23 cellular contexts compared by ENCODE assay signal in genomic region chr5:115532517-115532916, GRCh38. TPM values are rescaled to one million over a fixed set of nuclear protein-coding genes. Genes with fewer than 3 reads are reported as not detected.
A peak's percentile ranks its signal among the peaks of the same experiment; 100 is the strongest.
DNase-seq lines count a peak whose midpoint lies in the region; ATAC-seq and TF ChIP-seq lines count a peak whose summit lies in the region.
"Had no signal": no experiment of that assay in that cellular context is flagged by ENCODE, and none has a peak within 500 bp of the region (broad histone marks: within the 10 kb centered on the region; RNA-seq: fewer than 3 reads in every experiment).

No MANE protein-coding gene starts in this region.

- H4K20me1 ChIP-seq in smooth muscle cell (ENCODE audit: low read depth): peaks cover 99% of the 10 kb centered on the region

- no peak overlapping the region for H3K4me3 Mint-ChIP-seq in stimulated activated memory B cell treated with anti-CD40 and anti-IgM and Interleukin-4, amounts not matched to agents 10 μg/mL and 1 μg/mL and 100 μg/mL, for 72 hours
- H3K4me3 Mint-ChIP-seq: activated CD8-positive, alpha-beta T cell treated with anti-CD3 and anti-CD28 coated beads, Interleukin-2, amount 10 ng/mL, durations not matched to agents 7 days and 5 days; IgD-negative memory B cell; neural progenitor cell had no signal

- peaks cover 2% of the 10 kb centered on the region for H3K9me3 Mint-ChIP-seq in stimulated activated memory B cell treated with anti-CD40 and anti-IgM and Interleukin-4, amounts not matched to agents 10 μg/mL and 1 μg/mL and 100 μg/mL, for 72 hours
- H3K9me3 Mint-ChIP-seq: effector memory CD8-positive, alpha-beta T cell had no signal

- TF ChIP-seq CTCF in fibroblast of mammary gland (conservative IDR thresholded peaks at IDR 0.05; ENCODE audit: control insufficient read depth, insufficient read depth, low read depth, low read length): no peak
- TF ChIP-seq CTCF in smooth muscle cell (IDR thresholded peaks at IDR 0.05; ENCODE audit: borderline replicate concordance, insufficient read depth, poor library complexity, severe bottlenecking): no peak

- H3F3A ChIP-seq in smooth muscle cell (ENCODE audit: low read depth): no peaks in the 10 kb centered on the region

- H3K4me2 ChIP-seq in smooth muscle cell: peak overlapping the region; percentile 14
- H3K4me2 ChIP-seq: neural progenitor cell had no signal

- DNase-seq in HEK293T (ENCODE audit: extremely low spot score) (no peak), fibroblast of mammary gland (ENCODE audit: low read depth) (peak; percentile 28), smooth muscle cell (lab: John Stamatoyannopoulos, UW; ENCODE audit: unreplicated experiment) (no peak), superior temporal gyrus (ENCODE audit: extremely low spot score) (no peak)
- DNase-seq: activated CD4-positive, CD25-positive, alpha-beta regulatory T cell; activated CD8-positive, alpha-beta T cell treated with anti-CD3 and anti-CD28 coated beads, Interleukin-2, amount 10 ng/mL, durations not matched to agents 7 days and 5 days; activated naive CD4-positive, alpha-beta T cell treated with anti-CD3 and anti-CD28 coated beads, Interleukin-2, amount 50 U/mL, for 16 hours; activated T-cell treated with anti-CD3 and anti-CD28 coated beads, Interleukin-2, amount 50 U/mL, for 48 hours; BE2C; Caco-2; effector memory CD8-positive, alpha-beta T cell; left ventricle myocardium superior; NCI-H1694; spleen; stimulated activated CD4-positive, alpha-beta T cell treated with anti-CD3 and anti-CD28 coated beads, Interleukin-4, amount 100 ng/mL, for 24 hours; stomach; upper lobe of left lung had no signal

- H3K79me2 ChIP-seq in smooth muscle cell (ENCODE audit: low read depth): peaks cover 99% of the 10 kb centered on the region

- H3K27me3 Mint-ChIP-seq in stimulated activated memory B cell treated with anti-CD40 and anti-IgM and Interleukin-4, amounts not matched to agents 10 μg/mL and 1 μg/mL and 100 μg/mL, for 72 hours: no peaks in the 10 kb centered on the region
- H3K27me3 Mint-ChIP-seq: effector memory CD8-positive, alpha-beta T cell; IgD-negative memory B cell had no signal

- H3K9ac ChIP-seq in smooth muscle cell (ENCODE audit: low read depth): no peak overlapping the region
- H3K9ac ChIP-seq: neural progenitor cell had no signal

- H3K27me3 ChIP-seq in smooth muscle cell (ENCODE audit: low read depth): no peaks in the 10 kb centered on the region
- H3K27me3 ChIP-seq: BE2C, neural progenitor cell, SJSA1, spleen, stomach, upper lobe of left lung had no signal

- H3K36me3 ChIP-seq in smooth muscle cell (ENCODE audit: low read depth): no peaks in the 10 kb centered on the region

- H3K27ac ChIP-seq in smooth muscle cell (ENCODE audit: low read depth): no peak overlapping the region
- H3K27ac ChIP-seq: neural progenitor cell, SJSA1, spleen, upper lobe of left lung had no signal

- ATAC-seq in SK-N-SH treated with all-trans-retinoic acid at 6 μM for 48 hours: peak; percentile 49
- no peak for ATAC-seq in stimulated activated memory B cell treated with anti-CD40 and anti-IgM and Interleukin-4, amounts not matched to agents 10 μg/mL and 1 μg/mL and 100 μg/mL, for 72 hours
- no peak for ATAC-seq in HG03159 (IDR thresholded peaks at IDR 0.05; ENCODE audit: unreplicated experiment)
- ATAC-seq: activated CD8-positive, alpha-beta T cell treated with anti-CD3 and anti-CD28 coated beads, Interleukin-2, amount 10 ng/mL, durations not matched to agents 7 days and 5 days; effector memory CD8-positive, alpha-beta T cell had no signal

- H3K36me3 Mint-ChIP-seq in stimulated activated memory B cell treated with anti-CD40 and anti-IgM and Interleukin-4, amounts not matched to agents 10 μg/mL and 1 μg/mL and 100 μg/mL, for 72 hours: peaks cover 57% of the 10 kb centered on the region

- POLR2A ChIA-PET in HEK293T (lab: Yijun Ruan, JAX): no interaction called here

- peaks cover 66% of the 10 kb centered on the region for H3K4me1 Mint-ChIP-seq in stimulated activated memory B cell treated with anti-CD40 and anti-IgM and Interleukin-4, amounts not matched to agents 10 μg/mL and 1 μg/mL and 100 μg/mL, for 72 hours

- no peak overlapping the region for H3K27ac Mint-ChIP-seq in stimulated activated memory B cell treated with anti-CD40 and anti-IgM and Interleukin-4, amounts not matched to agents 10 μg/mL and 1 μg/mL and 100 μg/mL, for 72 hours
- H3K27ac Mint-ChIP-seq: activated CD8-positive, alpha-beta T cell treated with anti-CD3 and anti-CD28 coated beads, Interleukin-2, amount 10 ng/mL, durations not matched to agents 7 days and 5 days; effector memory CD8-positive, alpha-beta T cell; neural progenitor cell had no signal

- H3K4me1 ChIP-seq in smooth muscle cell (ENCODE audit: low read depth): peaks cover 23% of the 10 kb centered on the region
- H3K4me1 ChIP-seq: SJSA1 had no signal

- no peak overlapping the region for H2AFZ ChIP-seq in smooth muscle cell (ENCODE audit: low read depth)
- H2AFZ ChIP-seq: neural progenitor cell had no signal

- 10% methylated on average over 2 of the region's 2 CpGs for WGBS in smooth muscle cell (ENCODE audit: low lambda C conversion rate)

- H3K4me3 ChIP-seq in fibroblast of mammary gland (ENCODE audit: control insufficient read depth, low read depth, low read length): no peak overlapping the region
- no peak overlapping the region for H3K4me3 ChIP-seq in smooth muscle cell
- H3K4me3 ChIP-seq: neural progenitor cell, SJSA1, spleen, stomach, upper lobe of left lung had no signal

- CTCF ChIA-PET in HEK293T (lab: Yijun Ruan, JAX): no interaction called here

- H3K9me3 ChIP-seq in smooth muscle cell (replicated peaks; ENCODE audit: low read depth): no peaks in the 10 kb centered on the region
- H3K9me3 ChIP-seq: BE2C, Caco-2, SJSA1, spleen, stomach, upper lobe of left lung had no signal

TF ChIP-seq in HEK293T, 16 proteins besides CTCF, POLR2A, EP300 and RAD21:
- no peak for TF ChIP-seq SP1 (IDR thresholded peaks at IDR 0.05)
- TF ChIP-seq PKNOX1 (IDR thresholded peaks at IDR 0.05): peak; percentile 43; the same call in 1 of the 2 replicates
TF ChIP-seq in HEK293T: peak in this region for 1.

TF ChIP-seq in SK-N-SH treated with all-trans-retinoic acid at 6 μM for 48 hours, 23 proteins besides CTCF, POLR2A, EP300 and RAD21:
- no peak for TF ChIP-seq TCF4 (CRISPR knock-in tag; IDR thresholded peaks at IDR 0.05; ENCODE audit: borderline replicate concordance)
- TF ChIP-seq ISL1 (CRISPR knock-in tag; IDR thresholded peaks at IDR 0.05): 0 out of 2 replicates have a peak, but pooled peaks have one; percentile 9
- TF ChIP-seq ZNF565 (CRISPR knock-in tag; conservative IDR thresholded peaks at IDR 0.05; ENCODE audit: low read depth): no peak
- no peak for TF ChIP-seq GLIS3 (CRISPR knock-in tag; IDR thresholded peaks at IDR 0.05)

RNA-seq across cellular contexts. Expression of gene FEM1C, which starts 12.1 kb away (rescaled TPM):
- total RNA-seq in smooth muscle cell: 31.7 and 35.7 TPM in 2 replicates
- polyA plus RNA-seq in smooth muscle cell: 5.9 and 7.8 TPM in 2 replicates
